In the genomic region with DNA sequence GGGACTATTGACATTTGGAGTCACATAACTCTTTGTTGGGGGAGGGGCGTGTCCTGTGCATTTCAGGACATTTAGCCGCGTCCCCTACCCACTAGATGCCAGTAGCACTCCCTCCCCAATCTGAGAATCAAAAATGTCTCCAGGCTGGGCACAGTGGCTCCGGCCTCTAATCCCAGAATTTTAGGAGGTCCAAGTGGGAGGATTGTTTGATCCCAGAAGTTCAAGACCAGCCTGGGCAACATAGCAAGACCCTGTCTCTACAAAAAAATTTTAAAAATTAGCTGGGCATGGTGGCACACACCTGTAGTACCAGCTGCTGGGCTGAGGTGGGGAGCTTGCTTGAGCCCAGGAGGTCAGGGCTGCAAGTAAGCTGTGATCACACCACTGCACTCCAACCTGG, we compare ENCODE assay signal across 26 cellular contexts.
"Had no signal": no experiment of that assay in that cellular context is flagged by ENCODE, and none has a peak within 500 bp of the region (broad histone marks: within the 10 kb centered on the region; RNA-seq: fewer than 3 reads in every experiment).

No MANE protein-coding gene starts in this region.

- H3K27me3 ChIP-seq: gastrocnemius medialis, right atrium auricular region, spleen had no signal

- H3K27ac Mint-ChIP-seq: activated CD8-positive, alpha-beta memory T cell treated with anti-CD3 and anti-CD28 coated beads, Interleukin-2, amount 10 ng/mL, durations not matched to agents 7 days and 5 days; activated CD8-positive, alpha-beta T cell treated with anti-CD3 and anti-CD28 coated beads, Interleukin-2, amount 10 ng/mL, durations not matched to agents 7 days and 5 days had no signal

- H3K9me3 Mint-ChIP-seq: effector memory CD8-positive, alpha-beta T cell had no signal

- H3K27me3 Mint-ChIP-seq: activated naive CD8-positive, alpha-beta T cell; effector memory CD8-positive, alpha-beta T cell had no signal

- H3K36me3 ChIP-seq: gastrocnemius medialis, left ventricle myocardium inferior, right atrium auricular region, spleen, transverse colon had no signal

- H3K36me3 Mint-ChIP-seq: activated naive CD8-positive, alpha-beta T cell had no signal

- H3K9me3 ChIP-seq: gastrocnemius medialis, left ventricle myocardium inferior, right atrium auricular region, spleen, transverse colon had no signal

- H3K27ac ChIP-seq: left ventricle myocardium inferior, parathyroid adenoma, right atrium auricular region, transverse colon had no signal

- H3K4me3 Mint-ChIP-seq: activated CD8-positive, alpha-beta memory T cell treated with anti-CD3 and anti-CD28 coated beads, Interleukin-2, amount 10 ng/mL, durations not matched to agents 7 days and 5 days; activated CD8-positive, alpha-beta T cell treated with anti-CD3 and anti-CD28 coated beads, Interleukin-2, amount 10 ng/mL, durations not matched to agents 7 days and 5 days had no signal

- ATAC-seq: activated CD8-positive, alpha-beta memory T cell treated with anti-CD3 and anti-CD28 coated beads, Interleukin-2, amount 10 ng/mL, durations not matched to agents 7 days and 5 days; activated CD8-positive, alpha-beta T cell treated with anti-CD3 and anti-CD28 coated beads, Interleukin-2, amount 10 ng/mL, durations not matched to agents 7 days and 5 days; effector memory CD8-positive, alpha-beta T cell; gastrocnemius medialis had no signal

- DNase-seq: activated CD4-positive, alpha-beta T cell treated with anti-CD3 and anti-CD28 coated beads for 1 hour; activated CD4-positive, alpha-beta T cell treated with anti-CD3 and anti-CD28 coated beads, Interleukin-2, amount 50 U/mL, for 1 hour; activated CD8-positive, alpha-beta memory T cell treated with anti-CD3 and anti-CD28 coated beads, Interleukin-2, amount 10 ng/mL, durations not matched to agents 7 days and 5 days; activated CD8-positive, alpha-beta T cell treated with anti-CD3 and anti-CD28 coated beads, Interleukin-2, amount 10 ng/mL, durations not matched to agents 7 days and 5 days; activated effector memory CD4-positive, alpha-beta T cell treated with Interleukin-2 at 50 U/mL for 16 hours; activated naive CD4-positive, alpha-beta T cell treated with Interleukin-2 at 50 U/mL for 16 hours; activated T-cell treated with anti-CD3 and anti-CD28 coated beads, Interleukin-2, amount 50 U/mL, for 48 hours; anterior cingulate cortex; cerebellar nuclear complex; cortex of kidney; effector memory CD8-positive, alpha-beta T cell; erythroblast; gastrocnemius medialis; glutamatergic neuron; islet precursor cell; left ventricle myocardium inferior; mesendoderm; occipital lobe; spleen; stimulated activated naive CD4-positive, alpha-beta T cell treated with Interleukin-2 at 50 U/mL for 16 hours; T-helper 9 cell; transverse colon had no signal

- H3K9ac ChIP-seq: parathyroid adenoma had no signal

- H3K4me3 ChIP-seq: gastrocnemius medialis, left ventricle myocardium inferior, lung, transverse colon had no signal

- H3K79me2 ChIP-seq: parathyroid adenoma had no signal

- H2AFZ ChIP-seq: parathyroid adenoma had no signal
